Comparison of ENCODE assay signal across 1 cellular context in the genomic region with DNA sequence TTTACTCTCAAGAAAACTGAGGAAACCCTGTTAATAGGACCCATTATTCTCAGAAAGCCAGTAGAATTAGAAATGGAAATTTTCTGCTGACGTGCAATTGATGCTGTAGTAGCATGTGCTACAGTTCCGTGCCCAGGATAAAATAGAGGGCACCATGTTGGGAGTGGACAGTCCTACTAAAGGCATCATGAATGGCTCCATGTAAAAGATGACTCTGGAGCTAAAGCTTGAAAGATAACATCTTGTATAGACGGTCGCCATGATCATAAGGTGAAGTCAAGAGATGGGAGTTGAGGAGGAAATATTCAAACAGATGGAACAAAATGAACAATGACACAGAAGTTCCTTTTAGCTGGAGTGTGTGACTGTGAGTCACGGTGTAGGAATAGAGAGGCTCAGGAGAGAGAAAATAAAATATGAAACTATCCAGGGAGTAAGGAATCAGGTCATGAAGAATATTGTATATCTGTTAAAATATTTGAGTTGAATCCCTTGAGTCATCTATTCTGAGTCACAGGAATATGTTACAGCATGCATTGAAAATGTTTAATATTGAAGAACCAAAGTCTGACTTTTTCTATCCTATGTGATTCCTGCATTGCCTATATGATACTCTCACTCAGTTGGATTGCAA.
TF ChIP-seq lines count a peak whose summit lies in the region.

No MANE protein-coding gene starts in this region.

TF ChIP-seq in IMR-90, 13 proteins besides CTCF, POLR2A, EP300 and RAD21:
- no peak for TF ChIP-seq NFE2L2 (IDR thresholded peaks at IDR 0.05; ENCODE audit: low read depth, low read length)
- TF ChIP-seq RFX5 (IDR thresholded peaks at IDR 0.05; ENCODE audit: low read depth, low read length): no peak
- TF ChIP-seq MAZ (IDR thresholded peaks at IDR 0.05; ENCODE audit: borderline replicate concordance, low read depth, low read length): no peak
- peak; percentile 36; the same call in 1 of the 2 replicates for TF ChIP-seq CEBPB (IDR thresholded peaks at IDR 0.05; ENCODE audit: low read depth, low read length)
- peak; percentile 50; the same call in 1 of the 2 replicates for TF ChIP-seq FOS (IDR thresholded peaks at IDR 0.05; ENCODE audit: low read depth, low read length)
- TF ChIP-seq MAFK (IDR thresholded peaks at IDR 0.05; ENCODE audit: low read depth, low read length): peak; percentile 34; the same call in 1 of the 2 replicates
